26 cellular contexts compared by ENCODE assay signal in the genomic region with DNA sequence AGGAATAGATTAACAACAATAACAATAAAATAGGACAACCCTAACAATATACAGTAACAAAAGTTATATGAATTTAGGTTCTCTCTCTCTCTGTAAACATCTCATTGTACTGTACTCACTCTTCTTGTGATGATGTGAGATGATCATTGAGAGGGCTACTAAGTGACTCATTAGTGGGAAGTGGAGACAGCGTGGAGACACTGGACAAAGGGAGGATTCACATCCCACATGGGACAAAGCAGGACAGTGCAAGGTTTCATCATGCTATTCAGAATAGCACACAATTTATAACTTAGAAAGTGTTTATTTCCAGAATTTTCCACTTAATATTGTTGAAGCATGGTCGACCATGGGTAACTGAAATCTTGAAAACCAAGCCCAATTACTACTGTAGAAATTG. TPM values are rescaled to one million over a fixed set of nuclear protein-coding genes. Genes with fewer than 3 reads are reported as not detected.
A peak's percentile ranks its signal among the peaks of the same experiment; 100 is the strongest.
DNase-seq lines count a peak whose midpoint lies in the region.
"Had no signal": no experiment of that assay in that cellular context is flagged by ENCODE, and none has a peak within 500 bp of the region (broad histone marks: within the 10 kb centered on the region; RNA-seq: fewer than 3 reads in every experiment).

No MANE protein-coding gene starts in this region.

- peak overlapping the region; percentile 86 for H3K27ac ChIP-seq in temporal lobe (ENCODE audit: low read depth, low read length)
- H3K27ac ChIP-seq: GM23248, PC-9 had no signal

- peak; percentile 24 for DNase-seq in RPMI7951 (ENCODE audit: low read depth)
- DNase-seq in foreskin melanocyte: peak; percentile 60
- DNase-seq in midbrain (lab: John Stamatoyannopoulos, UW): peak; percentile 40
- DNase-seq in hepatic stellate cell (ENCODE audit: low spot score): no peak
- DNase-seq in activated naive CD4-positive, alpha-beta T cell treated with Interleukin-2 at 50 U/mL for 16 hours: no peak
- no peak for DNase-seq in NCI-H2171 (lab: John Stamatoyannopoulos, UW)
- DNase-seq: BE2C; DMS153; GM23248; H7; KBM-7; MV-4-11; NCI-H1105; NCI-H146; NCI-H2029; NCI-H446 treated with DMSO at 0.1 percent for 48 hours; NCI-H526; NCI-H82; NK-92 treated with Interleukin-12 subunit alpha and Interleukin-12 subunit beta, amount 100 ng/mL, for 24 hours; PC-9; SHP77 treated with DMSO at 0.1 percent for 48 hours had no signal

RNA-seq across cellular contexts. Expression of a gene that starts 26.0 kb away (rescaled TPM):
- total RNA-seq in RPMI7951 (2014; rRNA removed; shearing (Covaris generic)): 5.9 and 10.1 TPM in 2 replicates
- total RNA-seq in temporal lobe: 54.8 TPM

RNA-seq across cellular contexts. Expression of a gene that starts 36.4 kb away (rescaled TPM):
- not detected in 2 replicates for total RNA-seq in RPMI7951 (2014; rRNA removed; shearing (Covaris generic))
- 15.0 TPM for total RNA-seq in temporal lobe
- total RNA-seq: A673, G401, GM23248, LHCN-M2, MCF 10A, PC-9 had no signal

Comparison
In these comparisons a context has a peak if more than half of its experiments do, and no peak if none do; other contexts are left out.
1. DNase-seq: peak in RPMI7951 (single experiment), foreskin melanocyte (single experiment) and midbrain (single experiment); none in hepatic stellate cell (single experiment), activated naive CD4-positive, alpha-beta T cell treated with Interleukin-2 at 50 U/mL for 16 hours (single experiment) and NCI-H2171 (single experiment).
2. RNA of a gene that starts 36.4 kb away (total RNA-seq): 15.0 TPM in temporal lobe (single experiment); not detected in RPMI7951; every median in the first group is over 10 times any median in the second.